ENCODE assay signal across 22 cellular contexts in the genomic region with DNA sequence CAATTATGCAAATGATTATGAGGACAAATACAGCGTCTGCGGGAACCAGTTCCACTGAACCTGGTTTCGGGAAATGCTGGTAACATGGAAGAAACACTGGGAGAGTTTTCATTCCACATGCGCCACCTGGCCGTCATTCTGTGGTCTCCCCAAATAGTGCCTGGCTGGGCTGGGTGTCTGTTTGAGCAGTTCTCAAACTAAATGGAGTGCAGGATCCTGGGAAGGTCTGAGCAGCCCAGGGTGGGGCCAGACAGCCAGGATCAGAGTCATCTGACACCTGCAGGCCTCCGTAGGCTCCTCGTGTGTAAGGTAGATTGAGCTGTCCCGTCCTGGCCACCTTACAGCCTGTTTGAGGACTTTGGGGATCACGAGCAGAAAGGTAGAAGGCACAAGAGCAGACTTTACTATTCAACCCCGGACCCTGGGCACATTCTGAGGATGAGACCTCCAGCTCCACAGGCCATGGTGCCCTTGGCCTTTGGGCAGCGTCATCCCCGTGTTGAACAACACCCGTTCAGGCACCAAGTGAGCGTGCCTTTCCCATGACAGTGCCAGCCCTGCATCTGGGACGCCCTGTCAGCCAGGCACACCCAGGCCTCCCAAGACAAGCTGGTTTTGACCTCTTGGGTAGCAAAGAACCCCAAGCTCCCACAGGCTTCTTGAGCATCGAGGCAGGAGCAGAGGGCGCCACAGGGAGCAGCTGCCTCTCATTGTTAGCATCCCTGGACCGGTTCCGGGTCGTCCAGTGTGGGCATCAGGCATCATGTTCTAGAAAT.
DNase-seq lines count a peak whose midpoint lies in the region; ATAC-seq lines count a peak whose summit lies in the region.
"Had no signal": no experiment of that assay in that cellular context is flagged by ENCODE, and none has a peak within 500 bp of the region (broad histone marks: within the 10 kb centered on the region; RNA-seq: fewer than 3 reads in every experiment).

No MANE protein-coding gene starts in this region.

- peak; percentile 53 for ATAC-seq in esophagus mucosa
- no peak for ATAC-seq in GM18873 (IDR thresholded peaks at IDR 0.05; ENCODE audit: low FRiP score, unreplicated experiment)
- ATAC-seq: activated CD4-positive, CD25-positive, alpha-beta regulatory T cell treated with anti-CD3 and anti-CD28 coated beads, Interleukin-2, amount 50 U/mL, for 24 hours; gastroesophageal sphincter; HCT116; sciatic nerve had no signal

- H3K9me3 Mint-ChIP-seq in activated T-helper 1 cell treated with anti-CD3 and anti-CD28 coated beads, Interleukin-12 subunit alpha, Interleukin-12 subunit beta, Interleukin-2, Interleukin-4 antibody, amounts not matched to agents 30 ng/mL and 10 ng/mL and 1 ng/mL, durations not matched to agents 14 hours and 24 hours and 36 hours, result no peaks in the 10 kb centered on the region
- H3K9me3 Mint-ChIP-seq: T-helper 1 cell treated with Interleukin-12 subunit alpha and Interleukin-12 subunit beta and Interleukin-4 antibody, amounts not matched to agents 30 μg/mL and 1 μg/mL, for 36 hours had no signal

- no peaks in the 10 kb centered on the region for H3K4me1 ChIP-seq in HAP-1

- peaks cover 5% of the 10 kb centered on the region for H3K4me1 Mint-ChIP-seq in activated T-helper 1 cell treated with anti-CD3 and anti-CD28 coated beads, Interleukin-12 subunit alpha, Interleukin-12 subunit beta, Interleukin-2, Interleukin-4 antibody, amounts not matched to agents 30 ng/mL and 10 ng/mL and 1 ng/mL, durations not matched to agents 14 hours and 24 hours and 36 hours (ENCODE audit: low read depth)

- in situ Hi-C loops in HAP-1 (cut with MboI; ENCODE audit: low sequenced_read_pairs), result no loop called here

- no peak overlapping the region for H3K27ac Mint-ChIP-seq in activated T-helper 1 cell treated with anti-CD3 and anti-CD28 coated beads, Interleukin-12 subunit alpha, Interleukin-12 subunit beta, Interleukin-2, Interleukin-4 antibody, amounts not matched to agents 30 ng/mL and 10 ng/mL and 1 ng/mL, durations not matched to agents 14 hours and 24 hours and 36 hours
- H3K27ac Mint-ChIP-seq: T-helper 1 cell treated with Interleukin-12 subunit alpha and Interleukin-12 subunit beta and Interleukin-4 antibody, amounts not matched to agents 30 μg/mL and 1 μg/mL, for 36 hours had no signal

- H3K9me3 ChIP-seq in HAP-1, result no peaks in the 10 kb centered on the region
- H3K9me3 ChIP-seq: gastroesophageal sphincter, neutrophil had no signal

- DNase-seq in NCI-H2107 (lab: John Stamatoyannopoulos, UW) (peak; percentile 26), NCI-H2107 treated with DMSO at 0.1 percent for 48 hours (lab: John Stamatoyannopoulos, UW; ENCODE audit: unreplicated experiment) (no peak), NCI-H2029 treated with DMSO at 0.1 percent for 48 hours (lab: John Stamatoyannopoulos, UW) (peak; percentile 23), renal cortical epithelial cell (ENCODE audit: low read depth) (peak; percentile 38), HAP-1 (ENCODE audit: low spot score in 2 of 2) (no peak)
- no peak for DNase-seq in activated T-helper 1 cell treated with anti-CD3 and anti-CD28 coated beads, Interleukin-12 subunit alpha, Interleukin-12 subunit beta, Interleukin-2, Interleukin-4 antibody, amounts not matched to agents 30 ng/mL and 10 ng/mL and 1 ng/mL, durations not matched to agents 14 hours and 24 hours and 36 hours (ENCODE audit: low spot score)
- DNase-seq: C1 segment of cervical spinal cord; caudate nucleus; DMS79 treated with DMSO at 0.1 percent for 48 hours; mesenchymal stem cell; NCI-H1930; NK-92 treated with Interleukin-12 subunit alpha and Interleukin-12 subunit beta, amount 100 ng/mL, for 24 hours; stimulated activated CD4-positive, alpha-beta T cell treated with anti-CD3 and anti-CD28 coated beads, Interleukin-4, amount 100 ng/mL, for 24 hours had no signal

- H3K27me3 ChIP-seq in HAP-1 (ENCODE audit: low read depth), result no peaks in the 10 kb centered on the region
- H3K27me3 ChIP-seq: gastroesophageal sphincter, neutrophil had no signal

- no peak overlapping the region for H3K4me3 ChIP-seq in HAP-1
- H3K4me3 ChIP-seq: gastroesophageal sphincter had no signal

- H3K27me3 Mint-ChIP-seq in activated T-helper 1 cell treated with anti-CD3 and anti-CD28 coated beads, Interleukin-12 subunit alpha, Interleukin-12 subunit beta, Interleukin-2, Interleukin-4 antibody, amounts not matched to agents 30 ng/mL and 10 ng/mL and 1 ng/mL, durations not matched to agents 14 hours and 24 hours and 36 hours (ENCODE audit: insufficient read depth), result no peaks in the 10 kb centered on the region
- H3K27me3 Mint-ChIP-seq: activated naive CD8-positive, alpha-beta T cell had no signal

- H3K36me3 Mint-ChIP-seq in activated T-helper 1 cell treated with anti-CD3 and anti-CD28 coated beads, Interleukin-12 subunit alpha, Interleukin-12 subunit beta, Interleukin-2, Interleukin-4 antibody, amounts not matched to agents 30 ng/mL and 10 ng/mL and 1 ng/mL, durations not matched to agents 14 hours and 24 hours and 36 hours (ENCODE audit: low read depth), result peaks cover 1% of the 10 kb centered on the region

- no peak overlapping the region for H3K4me3 Mint-ChIP-seq in activated T-helper 1 cell treated with anti-CD3 and anti-CD28 coated beads, Interleukin-12 subunit alpha, Interleukin-12 subunit beta, Interleukin-2, Interleukin-4 antibody, amounts not matched to agents 30 ng/mL and 10 ng/mL and 1 ng/mL, durations not matched to agents 14 hours and 24 hours and 36 hours
- H3K4me3 Mint-ChIP-seq: activated naive CD8-positive, alpha-beta T cell; T-helper 1 cell treated with Interleukin-12 subunit alpha and Interleukin-12 subunit beta and Interleukin-4 antibody, amounts not matched to agents 30 μg/mL and 1 μg/mL, for 36 hours had no signal

- no peaks in the 10 kb centered on the region for H3K36me3 ChIP-seq in HAP-1 (replicated peaks)
- H3K36me3 ChIP-seq: gastroesophageal sphincter had no signal

- intact Hi-C loops in activated T-helper 1 cell treated with anti-CD3 and anti-CD28 coated beads, Interleukin-12 subunit alpha, Interleukin-12 subunit beta, Interleukin-2, Interleukin-4 antibody, amounts not matched to agents 30 ng/mL and 10 ng/mL and 1 ng/mL, durations not matched to agents 14 hours and 24 hours and 36 hours (cut with micrococcal nuclease), result no loop called here

Comparison
In these comparisons a context has a peak if more than half of its experiments do, and no peak if none do; other contexts are left out.
1. DNase-seq: peak in NCI-H2107 (single experiment), NCI-H2029 treated with DMSO at 0.1 percent for 48 hours (single experiment) and renal cortical epithelial cell (single experiment); none in NCI-H2107 treated with DMSO at 0.1 percent for 48 hours (single experiment), activated T-helper 1 cell treated with anti-CD3 and anti-CD28 coated beads, Interleukin-12 subunit alpha, Interleukin-12 subunit beta, Interleukin-2, Interleukin-4 antibody, amounts not matched to agents 30 ng/mL and 10 ng/mL and 1 ng/mL, durations not matched to agents 14 hours and 24 hours and 36 hours (single experiment) and HAP-1 (0 of 2).